Comparison of ENCODE assay signal across 10 cellular contexts in the genomic region with DNA sequence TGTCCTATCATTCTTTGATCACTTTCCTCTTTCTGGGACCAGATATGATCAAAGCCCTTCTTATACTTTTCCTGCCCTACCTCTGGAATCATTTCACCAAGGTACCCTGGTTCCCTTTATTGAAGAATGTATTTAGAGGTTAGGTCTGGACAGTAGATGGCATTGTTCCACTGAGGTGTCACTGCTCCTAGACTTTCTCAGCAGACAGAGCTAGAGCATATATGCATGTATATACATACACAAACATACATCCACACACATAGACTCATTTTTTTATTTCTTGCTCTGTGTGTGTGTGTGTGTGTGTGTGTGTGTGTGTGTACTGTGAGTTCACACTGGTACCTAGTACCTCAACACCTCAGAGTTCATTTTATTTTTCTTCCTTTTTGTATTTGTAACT. TPM values are rescaled to one million over a fixed set of nuclear protein-coding genes. Genes with fewer than 3 reads are reported as not detected.
DNase-seq lines count a peak whose midpoint lies in the region; FAIRE-seq and TF ChIP-seq lines count a peak whose summit lies in the region.
"Had no signal": no experiment of that assay in that cellular context is flagged by ENCODE, and none has a peak within 500 bp of the region (broad histone marks: within the 10 kb centered on the region; RNA-seq: fewer than 3 reads in every experiment).

No MANE protein-coding gene starts in this region.

- TF ChIP-seq RAD21 in H1 (IDR thresholded peaks at IDR 0.05 in 1 of 2, conservative IDR thresholded peaks at IDR 0.05 in 1 of 2; ENCODE audit: low read depth in 2 of 2, low read length in 2 of 2) = peak; percentile 33 to 37

- H3K4me1 ChIP-seq in cardiac muscle cell (ENCODE audit: low read depth) = no peaks in the 10 kb centered on the region
- no peaks in the 10 kb centered on the region for H3K4me1 ChIP-seq in right atrium auricular region
- peaks cover 0 to 5% (median 2%) of the 10 kb centered on the region in 4 experiments; a peak in 2 of 7 replicates for H3K4me1 ChIP-seq in H1 (replicated peaks in 1 of 4; ENCODE audit: control insufficient read depth in 3 of 4, insufficient read depth in 4 of 4, low read length in 3 of 4)
- H3K4me1 ChIP-seq in testis = no peaks in the 10 kb centered on the region

- intact Hi-C loops in testis (cut with DNase I; ENCODE audit: low total_unique reads) = no loop called here

- H3K18ac ChIP-seq in H1 (ENCODE audit: extremely low read depth, low read length) = no peak overlapping the region

- no peak for FAIRE-seq in H1 (lab: Jason Lieb, UNC)

- no peak for TF ChIP-seq POLR2A in H1 (IDR thresholded peaks at IDR 0.05; ENCODE audit: control extremely low read depth in 1 of 2, low read depth in 2 of 2, low read length in 2 of 2)
- no peak for TF ChIP-seq POLR2A in testis (IDR thresholded peaks at IDR 0.05)

- no peak overlapping the region for H4K8ac ChIP-seq in H1 (ENCODE audit: extremely low read depth, insufficient read depth, low read length)

- H3K79me2 ChIP-seq in H1 (ENCODE audit: control insufficient read depth in 1 of 2, insufficient read depth in 2 of 2, low read length in 2 of 2) = peaks cover 0 to 17% of the 10 kb centered on the region in 2 experiments; a peak in 2 of 4 replicates

- H2AFZ ChIP-seq in H1 (ENCODE audit: low read length) = no peak overlapping the region

- H3K4ac ChIP-seq in H1 (replicated peaks; ENCODE audit: insufficient read length, low read depth, low read length) = no peak overlapping the region

- H3K4me3 ChIP-seq in cardiac muscle cell (no peak overlapping the region), right atrium auricular region (no peak overlapping the region), H1 (ENCODE audit: extremely low read depth in 1 of 4, insufficient read depth in 2 of 4, low read depth in 3 of 4, low read length in 4 of 4) (no peak overlapping the region), testis (no peak overlapping the region)

- H2BK120ac ChIP-seq in H1 (replicated peaks; ENCODE audit: low read depth, low read length) = no peak overlapping the region

- DNase-seq in cardiac muscle cell (ENCODE audit: low read depth in 1 of 2, low spot score in 1 of 2) (peak; percentile 46 to 54), right atrium auricular region (ENCODE audit: low spot score) (no peak), NCI-H748 treated with DMSO at 0.1 percent for 48 hours (lab: John Stamatoyannopoulos, UW) (peak; percentile 22), H1 (ENCODE audit: low read depth in 1 of 2, low spot score in 2 of 2) (no peak), testis (peak; percentile 24), germinal center (ENCODE audit: low spot score) (no peak), cortex of kidney (lab: John Stamatoyannopoulos, UW) (no peak), GM03348 (ENCODE audit: low spot score) (no peak)
- DNase-seq: activated B cell treated with CpG ODN at 0.5 μM for 24 hours; CD4-positive, alpha-beta memory T cell had no signal

- H4K20me1 ChIP-seq in H1 (replicated peaks in 1 of 2; ENCODE audit: control insufficient read depth in 1 of 2, insufficient read depth in 2 of 2, low read length in 2 of 2) = no peaks in the 10 kb centered on the region

- H2BK12ac ChIP-seq in H1 (ENCODE audit: low read depth, low read length) = no peak overlapping the region

- TF ChIP-seq CTCF in cardiac muscle cell (IDR thresholded peaks at IDR 0.05; ENCODE audit: low read depth, low read length) (peak; percentile 22), right atrium auricular region (IDR thresholded peaks at IDR 0.05) (no peak), H1 (IDR thresholded peaks at IDR 0.05; ENCODE audit: control extremely low read depth in 1 of 3, insufficient read depth in 1 of 3, low read depth in 1 of 3, low read length in 3 of 3) (peak in 1 of 3 experiments; percentile 16; a peak in 1 of 4 replicates), testis (IDR thresholded peaks at IDR 0.05) (no peak)

- no peak overlapping the region for H3K56ac ChIP-seq in H1 (replicated peaks; ENCODE audit: insufficient read length, low read depth, low read length)

- H3K9ac ChIP-seq in H1 (replicated peaks in 1 of 4; ENCODE audit: extremely low read depth in 1 of 4, low read depth in 3 of 4, low read length in 3 of 4) = no peak overlapping the region

- H3K27me3 ChIP-seq in cardiac muscle cell (no peaks in the 10 kb centered on the region), right atrium auricular region (no peaks in the 10 kb centered on the region), H1 (replicated peaks in 1 of 4; ENCODE audit: control insufficient read depth in 3 of 4, extremely low read depth in 1 of 4, insufficient read depth in 3 of 4, low read length in 3 of 4) (no peaks in the 10 kb centered on the region), testis (no peaks in the 10 kb centered on the region)

- H3K23ac ChIP-seq in H1 (ENCODE audit: insufficient read length) = no peak overlapping the region

- H2BK5ac ChIP-seq in H1 (ENCODE audit: low read depth, low read length) = no peak overlapping the region

- TF ChIP-seq EP300 in H1 (IDR thresholded peaks at IDR 0.05; ENCODE audit: borderline replicate concordance in 1 of 2, low read depth in 2 of 2, low read length in 2 of 2) = no peak

- no peaks in the 10 kb centered on the region; the same call in 1 of the 2 replicates for H3K79me1 ChIP-seq in H1 (ENCODE audit: low read depth, low read length)

- no peak overlapping the region for H4K5ac ChIP-seq in H1 (ENCODE audit: insufficient read length, low read depth, low read length)

- H3K36me3 ChIP-seq in cardiac muscle cell (no peaks in the 10 kb centered on the region), right atrium auricular region (no peaks in the 10 kb centered on the region), H1 (ENCODE audit: control insufficient read depth in 2 of 4, insufficient read depth in 4 of 4, low read length in 3 of 4) (no peaks in the 10 kb centered on the region), testis (ENCODE audit: low read depth, missing control alignments) (no peaks in the 10 kb centered on the region)

- CTCF ChIA-PET in H1 (lab: Charles Lee; ENCODE audit: partially characterized antibody) = interaction anchor here (0.7 to 1.1 kb wide), 2 partner anchors 9 to 69 kb away, joined by 3 to 4 read pairs; no protein-coding TSS in a partner anchor

- no peak overlapping the region for H3K4me2 ChIP-seq in H1 (ENCODE audit: insufficient read depth in 1 of 2, low read depth in 2 of 2, low read length in 2 of 2)

- no peaks in the 10 kb centered on the region for H3K9me3 ChIP-seq in cardiac muscle cell (ENCODE audit: low read depth)
- no peaks in the 10 kb centered on the region for H3K9me3 ChIP-seq in right atrium auricular region
- no peaks in the 10 kb centered on the region for H3K9me3 ChIP-seq in H1 (ENCODE audit: insufficient read depth in 2 of 2, low read depth in 1 of 2, low read length in 1 of 2)
- no peaks in the 10 kb centered on the region for H3K9me3 ChIP-seq in testis

- H4K91ac ChIP-seq in H1 (replicated peaks; ENCODE audit: insufficient read length, low read length) = no peak overlapping the region

- POLR2A ChIA-PET in H1 (lab: Charles Lee; ENCODE audit: partially characterized antibody) = no interaction called here

- no peak overlapping the region for H2BK20ac ChIP-seq in H1 (ENCODE audit: low read length)

- no peak overlapping the region for H3K27ac ChIP-seq in cardiac muscle cell
- no peak overlapping the region for H3K27ac ChIP-seq in right atrium auricular region
- no peak overlapping the region for H3K27ac ChIP-seq in H1 (ENCODE audit: low read depth, low read length)
- H3K27ac ChIP-seq in testis = no peak overlapping the region

- H2AK5ac ChIP-seq in H1 (ENCODE audit: low read depth, low read length) = no peak overlapping the region

- no peaks in the 10 kb centered on the region for H3K23me2 ChIP-seq in H1 (ENCODE audit: low read depth, low read length)

- no peak overlapping the region for H3K14ac ChIP-seq in H1 (ENCODE audit: insufficient read length)

- H2BK15ac ChIP-seq in H1 (ENCODE audit: low read length) = no peak overlapping the region

TF ChIP-seq in H1, 55 proteins besides CTCF, POLR2A, EP300 and RAD21:
- TF ChIP-seq KDM5A (IDR thresholded peaks at IDR 0.05; ENCODE audit: low read length) (no peak), SUZ12 (IDR thresholded peaks at IDR 0.05; ENCODE audit: low read length) (no peak), SIX5 (IDR thresholded peaks at IDR 0.05; ENCODE audit: low read depth, low read length) (no peak), BACH1 (IDR thresholded peaks at IDR 0.05; ENCODE audit: low read length) (no peak), GABPA (IDR thresholded peaks at IDR 0.05; ENCODE audit: borderline replicate concordance, insufficient read depth, low read length) (no peak), SIN3A (conservative IDR thresholded peaks at IDR 0.05 in 1 of 2, IDR thresholded peaks at IDR 0.05 in 1 of 2; ENCODE audit: low read depth in 1 of 2, low read length in 2 of 2) (no peak), SIRT6 (IDR thresholded peaks at IDR 0.05; ENCODE audit: low read length) (no peak), PHF8 (conservative IDR thresholded peaks at IDR 0.05; ENCODE audit: low read depth, low read length) (no peak), TAF1 (IDR thresholded peaks at IDR 0.05; ENCODE audit: low read depth, low read length) (no peak), SAP30 (IDR thresholded peaks at IDR 0.05; ENCODE audit: insufficient read depth, insufficient replicate concordance, low read length) (no peak), HDAC2 (IDR thresholded peaks at IDR 0.05; ENCODE audit: borderline replicate concordance in 1 of 2, low read depth in 2 of 2, low read length in 2 of 2) (no peak), CEBPB (IDR thresholded peaks at IDR 0.05; ENCODE audit: low read depth, low read length) (no peak), JUND (IDR thresholded peaks at IDR 0.05; ENCODE audit: low read length) (no peak)

RNA-seq across cellular contexts. Expression of gene PTPRA, which starts 40.9 kb away (rescaled TPM):
- total RNA-seq in cardiac muscle cell (44.0 and 45.1 TPM in 2 replicates), right atrium auricular region (10 to 100 TPM; 32.8 to 46.0 TPM), testis (10 to 100 TPM; 52.0 to 68.9 TPM)
- polyA plus RNA-seq in cardiac muscle cell (55.6 and 69.4 TPM in 2 replicates), H1 (2011; rRNA removed) (31.2 and 47.7 TPM in 2 replicates), testis (ENCODE audit: insufficient read depth, low read depth, low replicate concordance) (83.8 TPM)
- total RNA-seq in H1 (2021; fragmentation: NEBNext Ultra II Directional; extraction: Animal tissue kit (Norgen Biotek cat#: 25700)) = 46.8 and 51.3 TPM in 2 replicates
- 50.5 TPM for polyA plus RNA-seq in H1 (2011; cell fraction: cytosol; rRNA removed)
- polyA plus RNA-seq in H1 (2011; cell fraction: nucleus; rRNA removed) = 49.3 TPM
- polyA plus RNA-seq in H1 (2012, experiment 1 of 2) = 39.8 to 49.7 TPM (median 43.5 TPM) in 4 replicates
- 17.8 TPM for polyA plus RNA-seq in H1 (2012, experiment 2 of 2)
- 84.1 TPM for polyA plus RNA-seq in H1 (2013, experiment 1 of 2)
- polyA plus RNA-seq in H1 (2013, experiment 2 of 2) = 101 TPM
- 56.8 and 93.4 TPM in 2 replicates for polyA minus RNA-seq in H1 (2011; rRNA and poly(A)+ RNA removed)
- 28.1 TPM for polyA minus RNA-seq in H1 (2011; cell fraction: cytosol; rRNA and poly(A)+ RNA removed)
- 44.6 TPM for polyA minus RNA-seq in H1 (2011; cell fraction: nucleus; rRNA and poly(A)+ RNA removed)

Comparison
In these comparisons a context has a peak if more than half of its experiments do, and no peak if none do; other contexts are left out.
1. DNase-seq: peak in cardiac muscle cell (2 of 2), NCI-H748 treated with DMSO at 0.1 percent for 48 hours (single experiment) and testis (single experiment); none in right atrium auricular region (single experiment), H1 (0 of 2), germinal center (single experiment), cortex of kidney (single experiment) and GM03348 (single experiment).